8 cellular contexts compared by ENCODE assay signal in the genomic region with DNA sequence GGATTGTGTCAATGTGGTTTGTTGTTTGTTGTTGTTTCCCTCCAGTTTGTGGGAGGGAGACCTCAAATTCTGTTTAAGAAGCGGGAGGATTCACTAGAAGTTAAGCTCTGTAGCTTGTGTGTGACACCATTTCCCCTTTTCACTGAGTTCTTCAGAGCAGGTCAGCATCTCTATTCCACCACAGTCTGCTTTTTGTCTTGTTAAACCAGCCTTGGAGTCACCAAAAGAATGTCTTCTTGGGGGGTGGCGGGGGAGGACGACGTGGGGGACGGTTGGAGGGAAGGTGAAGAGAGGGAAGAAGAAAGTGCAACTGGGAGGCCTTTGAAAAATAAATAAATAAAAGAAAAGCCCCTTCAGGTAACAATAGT. TPM values are rescaled to one million over a fixed set of nuclear protein-coding genes. Genes with fewer than 3 reads are reported as not detected.
A peak's percentile ranks its signal among the peaks of the same experiment; 100 is the strongest.
DNase-seq lines count a peak whose midpoint lies in the region; ATAC-seq and TF ChIP-seq lines count a peak whose summit lies in the region.

No MANE protein-coding gene starts in this region.

- no peaks in the 10 kb centered on the region for H4K20me1 ChIP-seq in OCI-LY1 (ENCODE audit: insufficient read depth, low read length)

- no peak for TF ChIP-seq CTCF in CD8-positive, alpha-beta T cell (IDR thresholded peaks at IDR 0.05)
- TF ChIP-seq CTCF in OCI-LY1 (IDR thresholded peaks at IDR 0.05; ENCODE audit: low read length) (no peak), foreskin fibroblast (IDR thresholded peaks at IDR 0.05; ENCODE audit: low read depth, low read length) (no peak)

- no peaks in the 10 kb centered on the region for H3K9me3 Mint-ChIP-seq in CD8-positive, alpha-beta T cell
- no peaks in the 10 kb centered on the region for H3K9me3 Mint-ChIP-seq in stimulated activated naive CD8-positive, alpha-beta T cell treated with anti-CD3 and anti-CD28 coated beads, Interleukin-15, amount 100 ng/mL, for 72 hours

- H2AFZ ChIP-seq in OCI-LY1 (ENCODE audit: low read length) = no peak overlapping the region

- peak overlapping the region; percentile 65 for H3K27ac Mint-ChIP-seq in CD8-positive, alpha-beta T cell
- H3K27ac Mint-ChIP-seq in stimulated activated naive CD8-positive, alpha-beta T cell treated with anti-CD3 and anti-CD28 coated beads, Interleukin-15, amount 100 ng/mL, for 72 hours = no peak overlapping the region

- H3K4me2 ChIP-seq in OCI-LY1 (ENCODE audit: low read length) = peak overlapping the region; percentile 96

- H3F3A ChIP-seq in OCI-LY1 (ENCODE audit: insufficient read depth, low read length) = no peaks in the 10 kb centered on the region; the same call in 1 of the 2 replicates

- no peaks in the 10 kb centered on the region for H3K9me2 ChIP-seq in OCI-LY1 (ENCODE audit: low read depth, low read length)

- intact Hi-C loops in CD8-positive, alpha-beta T cell (cut with DNase I, micrococcal nuclease) = loop anchor here (1.0 to 10.0 kb wide), 2 partner anchors 14 to 1531 kb away; no protein-coding TSS in a partner anchor

- H3K4me3 ChIP-seq in CD8-positive, alpha-beta T cell (ENCODE audit: low read depth, low read length) = peak overlapping the region; percentile 77
- H3K4me3 ChIP-seq in OCI-LY1 (ENCODE audit: low read depth, low read length, poor library complexity, severe bottlenecking) (peak overlapping the region; percentile 78), foreskin fibroblast (ENCODE audit: low read depth in 1 of 2, low read length in 2 of 2) (peak overlapping the region; percentile 74 to 79)

- DNase-seq in CD8-positive, alpha-beta T cell = no peak
- DNase-seq in foreskin fibroblast (no peak), NCI-H1105 treated with DMSO at 0.1 percent for 48 hours (lab: John Stamatoyannopoulos, UW) (no peak), NCI-H1436 treated with DMSO at 0.1 percent for 48 hours (lab: John Stamatoyannopoulos, UW) (no peak)
- DNase-seq in stimulated activated naive CD8-positive, alpha-beta T cell treated with anti-CD3 and anti-CD28 coated beads, Interleukin-15, amount 100 ng/mL, for 72 hours = no peak
- DNase-seq in activated effector memory CD4-positive, alpha-beta T cell treated with Interleukin-2 at 50 U/mL for 16 hours = no peak

- H3K4me3 Mint-ChIP-seq in CD8-positive, alpha-beta T cell = peak overlapping the region; percentile 90
- H3K4me3 Mint-ChIP-seq in stimulated activated naive CD8-positive, alpha-beta T cell treated with anti-CD3 and anti-CD28 coated beads, Interleukin-15, amount 100 ng/mL, for 72 hours = peak overlapping the region; percentile 86 to 87

- H3K27ac ChIP-seq in CD8-positive, alpha-beta T cell (ENCODE audit: low read depth, low read length) = no peak overlapping the region
- peak overlapping the region; percentile 51 for H3K27ac ChIP-seq in OCI-LY1 (ENCODE audit: low read depth, low read length, poor library complexity, severe bottlenecking)

- peaks cover 49% of the 10 kb centered on the region for H3K4me1 ChIP-seq in CD8-positive, alpha-beta T cell (ENCODE audit: insufficient read depth, low read length)
- peaks cover 43% of the 10 kb centered on the region for H3K4me1 ChIP-seq in OCI-LY1 (ENCODE audit: insufficient read depth, low read length, severe bottlenecking)

- no peaks in the 10 kb centered on the region for H3K79me2 ChIP-seq in OCI-LY1 (ENCODE audit: insufficient read depth, low read length)

- peaks cover 3% of the 10 kb centered on the region for H3K36me3 Mint-ChIP-seq in CD8-positive, alpha-beta T cell

- POLR2A ChIA-PET in CD8-positive, alpha-beta T cell (lab: Charles Lee) = no interaction called here

- H3K27me3 ChIP-seq in CD8-positive, alpha-beta T cell (ENCODE audit: insufficient read depth, low read length) = peaks cover 30% of the 10 kb centered on the region
- no peaks in the 10 kb centered on the region for H3K27me3 ChIP-seq in OCI-LY1 (ENCODE audit: insufficient read depth, low read length)

- no peaks in the 10 kb centered on the region for H3K36me3 ChIP-seq in CD8-positive, alpha-beta T cell (ENCODE audit: insufficient read depth, low read length)
- no peaks in the 10 kb centered on the region for H3K36me3 ChIP-seq in OCI-LY1 (ENCODE audit: insufficient read depth, low read length)

- H3K27me3 Mint-ChIP-seq in CD8-positive, alpha-beta T cell (ENCODE audit: low read depth) = peaks cover 55% of the 10 kb centered on the region
- H3K27me3 Mint-ChIP-seq in stimulated activated naive CD8-positive, alpha-beta T cell treated with anti-CD3 and anti-CD28 coated beads, Interleukin-15, amount 100 ng/mL, for 72 hours = peaks cover 92% of the 10 kb centered on the region

- no peak for ATAC-seq in CD8-positive, alpha-beta T cell
- peak; percentile 8 for ATAC-seq in GM21515 (IDR thresholded peaks at IDR 0.05; ENCODE audit: unreplicated experiment)
- peak; percentile 2 for ATAC-seq in stimulated activated naive CD8-positive, alpha-beta T cell treated with anti-CD3 and anti-CD28 coated beads, Interleukin-15, amount 100 ng/mL, for 72 hours

- CTCF ChIA-PET in CD8-positive, alpha-beta T cell (lab: Charles Lee) = interaction anchor here (1.1 to 2.8 kb wide), 3 partner anchors 12 to 26 kb away, joined by 3 to 12 read pairs (median 5); no protein-coding TSS in a partner anchor

- no peaks in the 10 kb centered on the region for H3K9me3 ChIP-seq in CD8-positive, alpha-beta T cell (ENCODE audit: low read length)
- H3K9me3 ChIP-seq in OCI-LY1 (ENCODE audit: low read length) = no peaks in the 10 kb centered on the region

- peaks cover 40% of the 10 kb centered on the region for H3K4me1 Mint-ChIP-seq in CD8-positive, alpha-beta T cell (ENCODE audit: low read depth)
- peaks cover 55% of the 10 kb centered on the region for H3K4me1 Mint-ChIP-seq in stimulated activated naive CD8-positive, alpha-beta T cell treated with anti-CD3 and anti-CD28 coated beads, Interleukin-15, amount 100 ng/mL, for 72 hours

- H3K9ac ChIP-seq in OCI-LY1 (ENCODE audit: low read length) = peak overlapping the region; percentile 43; the same call in 1 of the 2 replicates

RNA-seq across cellular contexts. Expression of gene BCL11A, which starts 2.3 kb away (rescaled TPM):
- 1 to 10 TPM; 2.0 to 2.6 TPM for total RNA-seq in CD8-positive, alpha-beta T cell
